1 cellular context compared by ENCODE assay signal in the genomic region with DNA sequence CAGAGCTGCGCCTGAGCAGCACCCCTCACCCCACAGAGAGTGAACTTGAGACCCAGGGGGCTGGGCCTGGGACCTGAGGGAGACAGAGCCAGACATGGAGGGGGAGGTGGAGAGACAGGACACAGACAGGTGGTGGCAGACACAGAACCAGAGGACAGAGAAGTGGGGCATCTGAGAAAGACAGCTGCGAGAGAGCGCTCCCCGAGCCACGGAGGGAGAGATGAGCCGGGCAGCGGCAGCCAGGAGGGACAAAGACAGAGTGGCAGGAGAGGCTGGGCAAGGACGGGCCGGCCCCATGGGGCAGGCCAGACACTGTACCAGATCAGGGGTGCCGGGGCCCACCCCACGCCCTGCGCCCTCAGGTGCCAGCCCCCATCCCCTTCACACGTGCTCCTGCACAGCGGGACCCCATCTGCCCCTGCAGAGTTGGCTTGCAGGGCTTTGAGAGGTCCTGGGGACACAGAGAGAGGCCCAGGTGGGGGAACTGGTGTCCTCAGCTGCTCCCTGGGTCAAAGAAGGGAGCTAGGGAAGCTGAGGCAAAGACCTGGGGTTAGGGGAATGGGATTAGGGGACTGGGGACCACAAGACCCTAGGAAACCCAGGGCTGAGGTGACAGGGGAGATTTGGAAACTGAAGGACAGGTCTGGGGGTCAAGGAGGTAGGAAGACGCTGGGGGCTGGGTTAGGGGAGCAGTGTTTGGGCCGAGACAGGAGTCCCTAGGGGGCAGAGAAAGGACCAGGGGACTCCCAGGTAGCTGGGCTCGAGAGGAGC.
TF ChIP-seq lines count a peak whose summit lies in the region.

No MANE protein-coding gene starts in this region.

TF ChIP-seq in H1, 55 proteins besides CTCF, POLR2A, EP300 and RAD21:
- TF ChIP-seq RXRA (IDR thresholded peaks at IDR 0.05; ENCODE audit: insufficient read depth, low read depth, low read length) (no peak), RBBP5 (IDR thresholded peaks at IDR 0.05; ENCODE audit: borderline replicate concordance, low read depth, low read length) (0 out of 2 replicates have a peak, but pooled peaks have one; percentile 34), MAFK (IDR thresholded peaks at IDR 0.05; ENCODE audit: low read depth, low read length) (no peak), CHD2 (IDR thresholded peaks at IDR 0.05; ENCODE audit: low read length) (no peak)
